1 cellular context compared by ENCODE assay signal in genomic region chr17:79192503-79193500, GRCh38.
A peak's percentile ranks its signal among the peaks of the same experiment; 100 is the strongest.
TF ChIP-seq lines count a peak whose summit lies in the region.

No MANE protein-coding gene starts in this region.

TF ChIP-seq in H1, 55 proteins besides CTCF, POLR2A, EP300 and RAD21 (continued from another document):
- TF ChIP-seq CEBPB (IDR thresholded peaks at IDR 0.05; ENCODE audit: low read depth, low read length) (peak; percentile 79), SP1 (IDR thresholded peaks at IDR 0.05; ENCODE audit: low read depth, low read length) (peak; percentile 71), TCF12 (IDR thresholded peaks at IDR 0.05; ENCODE audit: low read depth, low read length) (peak; percentile 87; the same call in 1 of the 2 replicates), CBX8 (IDR thresholded peaks at IDR 0.05; ENCODE audit: borderline replicate concordance, low read depth, low read length) (no peak), RBBP5 (IDR thresholded peaks at IDR 0.05; ENCODE audit: borderline replicate concordance, low read depth, low read length) (peak; percentile 83), EZH2 (IDR thresholded peaks at IDR 0.05; ENCODE audit: low read depth, low read length, severe bottlenecking) (no peak), SUZ12 (IDR thresholded peaks at IDR 0.05; ENCODE audit: low read length) (no peak), RFX5 (IDR thresholded peaks at IDR 0.05; ENCODE audit: borderline replicate concordance, low read depth, low read length) (no peak), PHF8 (conservative IDR thresholded peaks at IDR 0.05; ENCODE audit: low read depth, low read length) (no peak), KDM1A (IDR thresholded peaks at IDR 0.05; ENCODE audit: borderline replicate concordance, low read length) (no peak), NANOG (IDR thresholded peaks at IDR 0.05; ENCODE audit: insufficient read depth, low read depth, low read length, poor library complexity, severe bottlenecking) (peak; percentile 35), CBX5 (IDR thresholded peaks at IDR 0.05; ENCODE audit: low read depth, low read length) (no peak), RXRA (IDR thresholded peaks at IDR 0.05; ENCODE audit: insufficient read depth, low read depth, low read length) (no peak), SAP30 (IDR thresholded peaks at IDR 0.05; ENCODE audit: insufficient read depth, insufficient replicate concordance, low read length) (no peak), TBP (IDR thresholded peaks at IDR 0.05; ENCODE audit: low read depth, low read length) (no peak), YY1 (IDR thresholded peaks at IDR 0.05; ENCODE audit: low read depth, low read length) (peak; percentile 91), ZNF274 (IDR thresholded peaks at IDR 0.05; ENCODE audit: borderline replicate concordance, extremely low read depth, low read length) (no peak), SIRT6 (IDR thresholded peaks at IDR 0.05; ENCODE audit: low read length) (no peak), SP4 (IDR thresholded peaks at IDR 0.05; ENCODE audit: low read length) (no peak), RNF2 (IDR thresholded peaks at IDR 0.05; ENCODE audit: borderline replicate concordance, low read depth, low read length, missing control alignments, poor library complexity, severe bottlenecking) (no peak), MAFK (IDR thresholded peaks at IDR 0.05; ENCODE audit: low read depth, low read length) (no peak), MAX (IDR thresholded peaks at IDR 0.05) (peak; percentile 60; the same call in 1 of the 2 replicates), KDM4A (IDR thresholded peaks at IDR 0.05; ENCODE audit: low read depth, low read length, severe bottlenecking) (no peak), POLR2AphosphoS5 (IDR thresholded peaks at IDR 0.05; ENCODE audit: low read depth, low read length) (peak; percentile 35; the same call in 1 of the 2 replicates), SIX5 (IDR thresholded peaks at IDR 0.05; ENCODE audit: low read depth, low read length) (no peak), POU5F1 (IDR thresholded peaks at IDR 0.05; ENCODE audit: low read depth, low read length) (no peak), CREB1 (IDR thresholded peaks at IDR 0.05) (no peak), EGR1 (IDR thresholded peaks at IDR 0.05; ENCODE audit: borderline replicate concordance, low read depth, low read length) (no peak), TAF7 (optimal IDR thresholded peaks at IDR 0.05; ENCODE audit: borderline replicate concordance, low read depth, low read length) (peak; percentile 30), BACH1 (IDR thresholded peaks at IDR 0.05; ENCODE audit: low read length) (peak; percentile 62), JUN (IDR thresholded peaks at IDR 0.05; ENCODE audit: low read depth, low read length) (no peak), USF2 (IDR thresholded peaks at IDR 0.05; ENCODE audit: low read length) (no peak), NRF1 (IDR thresholded peaks at IDR 0.05; ENCODE audit: low read depth, low read length) (no peak), JUND (IDR thresholded peaks at IDR 0.05; ENCODE audit: low read length) (no peak), SRF (IDR thresholded peaks at IDR 0.05; ENCODE audit: low read depth, low read length) (peak; percentile 78), FOSL1 (IDR thresholded peaks at IDR 0.05; ENCODE audit: insufficient read depth, low read depth, low read length) (no peak), ASH2L (IDR thresholded peaks at IDR 0.05; ENCODE audit: low read length) (peak; percentile 95), CHD7 (IDR thresholded peaks at IDR 0.05; ENCODE audit: insufficient replicate concordance, low read length) (no peak), GTF2F1 (IDR thresholded peaks at IDR 0.05; ENCODE audit: borderline replicate concordance, low read depth, low read length) (no peak)
- TF ChIP-seq, protein P1, sequence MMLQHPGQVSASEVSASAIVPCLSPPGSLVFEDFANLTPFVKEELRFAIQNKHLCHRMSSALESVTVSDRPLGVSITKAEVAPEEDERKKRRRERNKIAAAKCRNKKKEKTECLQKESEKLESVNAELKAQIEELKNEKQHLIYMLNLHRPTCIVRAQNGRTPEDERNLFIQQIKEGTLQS (IDR thresholded peaks at IDR 0.05; ENCODE audit: insufficient read depth, low read depth, low read length): no peak
